Comparison of ENCODE assay signal across 12 cellular contexts in the genomic region with DNA sequence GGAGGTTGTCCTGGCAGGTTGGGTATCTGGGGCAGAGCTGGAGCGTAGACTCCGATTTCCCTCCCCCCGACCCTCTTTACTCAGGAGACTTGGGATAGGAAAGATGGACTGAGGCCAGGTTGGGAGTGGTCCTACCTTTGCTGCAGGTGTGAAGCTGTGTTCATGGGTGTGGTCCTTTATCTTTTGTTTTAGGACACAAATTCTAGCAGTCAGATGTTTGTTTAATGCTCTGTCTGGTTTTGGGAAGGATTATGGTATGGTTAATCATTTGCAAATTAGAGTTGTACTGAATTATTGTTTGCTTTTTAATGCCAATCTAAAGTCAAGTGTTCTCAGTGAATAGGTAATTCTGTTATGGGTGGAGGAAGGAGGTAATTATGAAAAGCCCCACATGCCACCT. TPM values are rescaled to one million over a fixed set of nuclear protein-coding genes. Genes with fewer than 3 reads are reported as not detected.
DNase-seq lines count a peak whose midpoint lies in the region; ATAC-seq and TF ChIP-seq lines count a peak whose summit lies in the region.
"Had no signal": no experiment of that assay in that cellular context is flagged by ENCODE, and none has a peak within 500 bp of the region (broad histone marks: within the 10 kb centered on the region; RNA-seq: fewer than 3 reads in every experiment).

No MANE protein-coding gene starts in this region.

- DNase-seq in CD4-positive, alpha-beta T cell = no peak
- no peak for DNase-seq in HFFc6
- DNase-seq in activated CD8-positive, alpha-beta T cell treated with anti-CD3 and anti-CD28 coated beads for 36 hours = no peak
- no peak for DNase-seq in right lobe of liver
- DNase-seq: NCI-H82; stimulated activated CD4-positive, alpha-beta T cell treated with anti-CD3 and anti-CD28 coated beads, Interleukin-12 subunit alpha, Interleukin-12 subunit beta, amount 100 ng/mL, for 4 hours had no signal

- H3K27me3 ChIP-seq in CD4-positive, alpha-beta T cell (ENCODE audit: control insufficient read depth, insufficient read depth, low read length) = no peaks in the 10 kb centered on the region
- H3K27me3 ChIP-seq in right lobe of liver = no peaks in the 10 kb centered on the region
- H3K27me3 ChIP-seq: ascending aorta had no signal

- no peak for TF ChIP-seq POLR2A in right lobe of liver (IDR thresholded peaks at IDR 0.05)

- POLR2A ChIA-PET in CD4-positive, alpha-beta T cell (lab: Charles Lee) = no interaction called here
- POLR2A ChIA-PET in activated CD8-positive, alpha-beta T cell treated with anti-CD3 and anti-CD28 coated beads for 36 hours (lab: Charles Lee) = interaction anchor here (1.1 to 1.8 kb wide), 2 partner anchors 10 to 15 kb away, joined by 3 to 4 read pairs; no protein-coding TSS in a partner anchor

- H3K36me3 Mint-ChIP-seq in CD4-positive, alpha-beta T cell (ENCODE audit: low read depth) = peaks cover 21% of the 10 kb centered on the region
- H3K36me3 Mint-ChIP-seq in HFFc6 (ENCODE audit: low read depth) = peaks cover 15% of the 10 kb centered on the region
- peaks cover 32% of the 10 kb centered on the region for H3K36me3 Mint-ChIP-seq in activated CD8-positive, alpha-beta T cell treated with anti-CD3 and anti-CD28 coated beads for 36 hours (ENCODE audit: low read depth)

- intact Hi-C loops in CD4-positive, alpha-beta T cell (cut with DNase I, micrococcal nuclease) = no loop called here
- intact Hi-C loops in activated CD8-positive, alpha-beta T cell treated with anti-CD3 and anti-CD28 coated beads for 36 hours (cut with micrococcal nuclease) = no loop called here
- intact Hi-C loops in right lobe of liver (cut with DNase I) = no loop called here

- no peak for TF ChIP-seq CTCF in CD4-positive, alpha-beta T cell (IDR thresholded peaks at IDR 0.05)
- TF ChIP-seq CTCF in HFFc6 (IDR thresholded peaks at IDR 0.05) = no peak
- TF ChIP-seq CTCF in activated CD8-positive, alpha-beta T cell treated with anti-CD3 and anti-CD28 coated beads for 36 hours (IDR thresholded peaks at IDR 0.05) = no peak
- TF ChIP-seq CTCF in right lobe of liver (IDR thresholded peaks at IDR 0.05) = no peak

- H3K4me3 ChIP-seq in right lobe of liver = no peak overlapping the region
- H3K4me3 ChIP-seq: ascending aorta had no signal

- peak overlapping the region; percentile 31 for H3K27ac Mint-ChIP-seq in CD4-positive, alpha-beta T cell
- peak overlapping the region; percentile 32; the same call in 1 of the 2 replicates for H3K27ac Mint-ChIP-seq in HFFc6
- H3K27ac Mint-ChIP-seq in activated CD8-positive, alpha-beta T cell treated with anti-CD3 and anti-CD28 coated beads for 36 hours = peak overlapping the region; percentile 76
- H3K27ac Mint-ChIP-seq: mesothelial cell of epicardium had no signal

- no peaks in the 10 kb centered on the region for H3K9me3 ChIP-seq in CD4-positive, alpha-beta T cell (ENCODE audit: control insufficient read depth, low read length)
- no peaks in the 10 kb centered on the region for H3K9me3 ChIP-seq in right lobe of liver
- H3K9me3 ChIP-seq: ascending aorta had no signal

- no peaks in the 10 kb centered on the region for H3K27me3 Mint-ChIP-seq in CD4-positive, alpha-beta T cell
- no peaks in the 10 kb centered on the region for H3K27me3 Mint-ChIP-seq in HFFc6 (ENCODE audit: insufficient read depth)
- H3K27me3 Mint-ChIP-seq in activated CD8-positive, alpha-beta T cell treated with anti-CD3 and anti-CD28 coated beads for 36 hours = no peaks in the 10 kb centered on the region

- no peaks in the 10 kb centered on the region for H3K36me3 ChIP-seq in right lobe of liver
- H3K36me3 ChIP-seq: ascending aorta had no signal

- H3K9me3 Mint-ChIP-seq in CD4-positive, alpha-beta T cell = no peaks in the 10 kb centered on the region
- H3K9me3 Mint-ChIP-seq in HFFc6 = no peaks in the 10 kb centered on the region
- H3K9me3 Mint-ChIP-seq in activated CD8-positive, alpha-beta T cell treated with anti-CD3 and anti-CD28 coated beads for 36 hours = no peaks in the 10 kb centered on the region
- H3K9me3 Mint-ChIP-seq: mesothelial cell of epicardium had no signal

- no peak overlapping the region for H3K27ac ChIP-seq in CD4-positive, alpha-beta T cell (ENCODE audit: low read depth, low read length)
- H3K27ac ChIP-seq in right lobe of liver = peak overlapping the region in 2 of 3 donors; percentile 28 to 47
- H3K27ac ChIP-seq: ascending aorta had no signal

- peaks cover 3 to 49% (median 22%) of the 10 kb centered on the region in 4 donors for H3K4me1 ChIP-seq in right lobe of liver

- peak overlapping the region; percentile 4 for H3K4me3 Mint-ChIP-seq in CD4-positive, alpha-beta T cell
- H3K4me3 Mint-ChIP-seq in HFFc6 = no peak overlapping the region
- no peak overlapping the region for H3K4me3 Mint-ChIP-seq in activated CD8-positive, alpha-beta T cell treated with anti-CD3 and anti-CD28 coated beads for 36 hours
- H3K4me3 Mint-ChIP-seq: mesothelial cell of epicardium had no signal

- H3K4me1 Mint-ChIP-seq in CD4-positive, alpha-beta T cell (ENCODE audit: low read depth) = peaks cover 95% of the 10 kb centered on the region
- H3K4me1 Mint-ChIP-seq in HFFc6 (ENCODE audit: low read depth) = peaks cover 74% of the 10 kb centered on the region
- peaks cover 80% of the 10 kb centered on the region for H3K4me1 Mint-ChIP-seq in activated CD8-positive, alpha-beta T cell treated with anti-CD3 and anti-CD28 coated beads for 36 hours (ENCODE audit: low read depth)

- WGBS in right lobe of liver (ENCODE audit: insufficient coverage, low coverage, low lambda C conversion rate, missing lambda C conversion rate) = 0% methylated on average over 3 of the region's 3 CpGs

- CTCF ChIA-PET in CD4-positive, alpha-beta T cell (lab: Charles Lee) = no interaction called here
- CTCF ChIA-PET in activated CD8-positive, alpha-beta T cell treated with anti-CD3 and anti-CD28 coated beads for 36 hours (lab: Charles Lee) = no interaction called here

- no peak for ATAC-seq in CD4-positive, alpha-beta T cell (ENCODE audit: poor library complexity)
- no peak for ATAC-seq in activated CD8-positive, alpha-beta T cell treated with anti-CD3 and anti-CD28 coated beads for 36 hours
- peak; percentile 29 to 69 (median 43) for ATAC-seq in right lobe of liver
- ATAC-seq in GM21515 (IDR thresholded peaks at IDR 0.05; ENCODE audit: unreplicated experiment) = no peak
- no peak for ATAC-seq in HG03565 (IDR thresholded peaks at IDR 0.05; ENCODE audit: unreplicated experiment)
- no peak for ATAC-seq in HG02938 (IDR thresholded peaks at IDR 0.05; ENCODE audit: unreplicated experiment)
- no peak for ATAC-seq in HG02623 (IDR thresholded peaks at IDR 0.05; ENCODE audit: unreplicated experiment)

RNA-seq across cellular contexts. Expression of a gene that starts 14.1 kb away (rescaled TPM):
- 10 to 100 TPM; 45.6 to 50.3 TPM for total RNA-seq in CD4-positive, alpha-beta T cell
- total RNA-seq in HFFc6 (2021; fragmentation: NEBNext Ultra II Directional; extraction: Animal tissue kit (Norgen Biotek cat#: 25700)) = 10 to 100 TPM; 35.3 to 38.9 (median 36.6) TPM
- 10 to 100 TPM; 32.8 to 36.4 TPM for total RNA-seq in activated CD8-positive, alpha-beta T cell treated with anti-CD3 and anti-CD28 coated beads for 36 hours
- total RNA-seq in right lobe of liver = 10 to 100 TPM; 14.4 to 20.8 (median 17.9) TPM

RNA-seq across cellular contexts. Expression of a gene that starts 16.0 kb away (rescaled TPM):
- total RNA-seq in CD4-positive, alpha-beta T cell = 10 to 100 TPM; 46.5 to 51.7 TPM
- total RNA-seq in HFFc6 (2021; fragmentation: NEBNext Ultra II Directional; extraction: Animal tissue kit (Norgen Biotek cat#: 25700)) = 100 to 1,000 TPM; 139 to 161 (median 155) TPM
- 100 to 1,000 TPM; 121 to 125 TPM for total RNA-seq in activated CD8-positive, alpha-beta T cell treated with anti-CD3 and anti-CD28 coated beads for 36 hours
- 10 to 100 TPM; 61.9 to 92.1 (median 76.0) TPM for total RNA-seq in right lobe of liver

Comparison
In these comparisons a context has a peak if more than half of its experiments do, and no peak if none do; other contexts are left out.
1. ATAC-seq: peak in right lobe of liver (4 of 4); none in CD4-positive, alpha-beta T cell (single experiment), activated CD8-positive, alpha-beta T cell treated with anti-CD3 and anti-CD28 coated beads for 36 hours (single experiment), GM21515 (single experiment), HG03565 (single experiment), HG02938 (single experiment) and HG02623 (single experiment).
2. Peak in every context shown above with its lines, with median percentiles within 50 percentile points of each other: H3K27ac Mint-ChIP-seq.